9 cellular contexts compared by ENCODE assay signal in the genomic region with DNA sequence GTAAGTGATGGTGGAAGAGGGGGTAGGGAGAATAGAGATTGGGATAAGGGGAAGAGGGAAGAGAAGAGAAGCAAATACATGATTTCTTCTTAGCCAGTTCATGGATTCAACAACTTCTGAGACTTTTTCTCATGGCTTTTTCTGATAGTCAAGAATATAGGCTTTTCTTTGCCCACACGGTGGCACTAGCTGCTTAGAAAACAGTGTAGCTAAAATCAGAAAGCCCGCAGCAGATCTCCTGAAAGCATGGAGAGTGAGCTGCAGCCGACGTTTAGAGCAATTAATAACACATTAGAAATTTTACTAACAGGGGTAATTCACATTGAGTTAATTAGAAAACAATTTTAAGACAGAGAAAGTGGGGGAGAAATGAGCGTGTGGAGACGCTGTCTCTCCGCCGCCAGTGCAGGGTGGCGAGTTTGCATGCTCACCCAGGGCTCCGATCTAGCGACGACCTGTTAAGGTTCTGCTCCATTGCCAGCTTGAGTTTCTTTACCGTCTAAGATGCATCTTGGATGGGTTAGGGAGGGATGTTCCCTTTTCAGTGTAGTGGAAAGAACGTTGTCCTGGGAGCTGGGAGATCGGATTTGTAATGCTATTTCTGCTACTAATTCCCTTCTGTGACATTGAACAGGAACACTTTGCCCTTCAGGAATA. TPM values are rescaled to one million over a fixed set of nuclear protein-coding genes. Genes with fewer than 3 reads are reported as not detected.
A peak's percentile ranks its signal among the peaks of the same experiment; 100 is the strongest.
DNase-seq lines count a peak whose midpoint lies in the region; ATAC-seq, FAIRE-seq and TF ChIP-seq lines count a peak whose summit lies in the region.
"Had no signal": no experiment of that assay in that cellular context is flagged by ENCODE, and none has a peak within 500 bp of the region (broad histone marks: within the 10 kb centered on the region; RNA-seq: fewer than 3 reads in every experiment).

No MANE protein-coding gene starts in this region.

- peak overlapping the region; percentile 34 to 45 for H3K4me3 ChIP-seq in gastroesophageal sphincter

- DNase-seq in AG08395 (ENCODE audit: low spot score) (peak; percentile 60), GM12892 (ENCODE audit: insufficient read length) (no peak), NOMO-1 treated with dmso at 0.1 percent for 144 hours (lab: John Stamatoyannopoulos, UW; ENCODE audit: unreplicated experiment) (peak; percentile 52), occipital lobe (lab: John Stamatoyannopoulos, UW) (peak; percentile 16)
- DNase-seq in activated naive CD4-positive, alpha-beta T cell treated with anti-CD3 and anti-CD28 coated beads for 36 hours = peak; percentile 65

- TF ChIP-seq CTCF in gastroesophageal sphincter (IDR thresholded peaks at IDR 0.05) = peak; percentile 30 to 77 (median 64)

- no peak overlapping the region for H3K27ac Mint-ChIP-seq in activated naive CD4-positive, alpha-beta T cell treated with anti-CD3 and anti-CD28 coated beads for 36 hours

- 1 to 2% methylated on average over 14 to 15 of the region's 15 CpGs for WGBS in gastroesophageal sphincter (ENCODE audit: low coverage in 1 of 2), 2 donors

- ATAC-seq in HG03521 (IDR thresholded peaks at IDR 0.05; ENCODE audit: unreplicated experiment) (peak; percentile 52), gastroesophageal sphincter (peak; percentile 51), GM21381 (IDR thresholded peaks at IDR 0.05; ENCODE audit: unreplicated experiment) (no peak)

- no peaks in the 10 kb centered on the region for H3K36me3 Mint-ChIP-seq in activated naive CD4-positive, alpha-beta T cell treated with anti-CD3 and anti-CD28 coated beads for 36 hours (ENCODE audit: low read depth)

- peaks cover 2% of the 10 kb centered on the region for H3K4me1 Mint-ChIP-seq in activated naive CD4-positive, alpha-beta T cell treated with anti-CD3 and anti-CD28 coated beads for 36 hours (ENCODE audit: low read depth)

- H3K27me3 ChIP-seq in gastroesophageal sphincter = no peaks in the 10 kb centered on the region

- no peak for TF ChIP-seq EP300 in gastroesophageal sphincter (IDR thresholded peaks at IDR 0.05)

- H3K36me3 ChIP-seq in gastroesophageal sphincter = no peaks in the 10 kb centered on the region

- peak overlapping the region; percentile 47 for H3K4me3 Mint-ChIP-seq in activated naive CD4-positive, alpha-beta T cell treated with anti-CD3 and anti-CD28 coated beads for 36 hours

- H3K9me3 Mint-ChIP-seq in activated naive CD4-positive, alpha-beta T cell treated with anti-CD3 and anti-CD28 coated beads for 36 hours = no peaks in the 10 kb centered on the region

- H3K4me1 ChIP-seq in gastroesophageal sphincter = no peaks in the 10 kb centered on the region

- peak; percentile 84 for FAIRE-seq in GM12892 (lab: Jason Lieb, UNC)

- peaks cover 0 to 6% (median 0%) of the 10 kb centered on the region in 3 donors for H3K9me3 ChIP-seq in gastroesophageal sphincter

- H3K27me3 Mint-ChIP-seq in activated naive CD4-positive, alpha-beta T cell treated with anti-CD3 and anti-CD28 coated beads for 36 hours (ENCODE audit: low read depth) = peaks cover 24% of the 10 kb centered on the region

- H3K27ac ChIP-seq in gastroesophageal sphincter = no peak overlapping the region

- TF ChIP-seq POLR2A in GM12892 (IDR thresholded peaks at IDR 0.05; ENCODE audit: low read depth, low read length) (no peak), gastroesophageal sphincter (IDR thresholded peaks at IDR 0.05) (no peak)

- CTCF ChIA-PET in activated naive CD4-positive, alpha-beta T cell treated with anti-CD3 and anti-CD28 coated beads for 36 hours (lab: Charles Lee) = interaction anchor here (0.5 to 5.8 kb wide), 22 partner anchors 9 to 275 kb away, joined by 3 to 111 read pairs (median 4); no protein-coding TSS in a partner anchor

- intact Hi-C loops in activated naive CD4-positive, alpha-beta T cell treated with anti-CD3 and anti-CD28 coated beads for 36 hours (cut with micrococcal nuclease) = loop anchor here (1.0 kb wide), 4 partner anchors 58 to 272 kb away; no protein-coding TSS in a partner anchor

RNA-seq across cellular contexts. Expression of a gene that starts 3.3 kb away (rescaled TPM):
- polyA plus RNA-seq in GM12892 (2012; ENCODE audit: missing spikeins) = 0.06 TPM
- under 1 TPM; 0.14 to 0.30 TPM for total RNA-seq in activated naive CD4-positive, alpha-beta T cell treated with anti-CD3 and anti-CD28 coated beads for 36 hours
- total RNA-seq in gastroesophageal sphincter (under 1 TPM; 0.13 to 0.93 (median 0.86) TPM), occipital lobe (0.94 TPM)

RNA-seq across cellular contexts. Expression of a gene that starts 29.8 kb away (rescaled TPM):
- polyA plus RNA-seq in GM12892 (2012; ENCODE audit: missing spikeins) = 8.4 TPM
- 1 to 10 TPM; 4.2 to 5.0 TPM for total RNA-seq in activated naive CD4-positive, alpha-beta T cell treated with anti-CD3 and anti-CD28 coated beads for 36 hours
- 10 to 100 TPM; 24.8 to 44.5 (median 33.2) TPM for total RNA-seq in gastroesophageal sphincter
- 64.4 TPM for total RNA-seq in occipital lobe

RNA-seq across cellular contexts. Expression of a gene that starts 33.5 kb away (rescaled TPM):
- polyA plus RNA-seq in GM12892 (2012; ENCODE audit: missing spikeins) = not detected
- not detected for total RNA-seq in activated naive CD4-positive, alpha-beta T cell treated with anti-CD3 and anti-CD28 coated beads for 36 hours
- total RNA-seq in gastroesophageal sphincter (not detected), occipital lobe (not detected)
- total RNA-seq: temporal lobe had no signal

RNA-seq across cellular contexts. Expression of a gene that starts 54.4 kb away (rescaled TPM):
- polyA plus RNA-seq in GM12892 (2012; ENCODE audit: missing spikeins) = 4.2 TPM
- total RNA-seq in activated naive CD4-positive, alpha-beta T cell treated with anti-CD3 and anti-CD28 coated beads for 36 hours = 1 to 10 TPM; 8.3 to 8.7 TPM
- total RNA-seq in gastroesophageal sphincter (10 to 100 TPM; 13.5 to 17.0 (median 16.1) TPM), occipital lobe (16.5 TPM)

Comparison
In these comparisons a context has a peak if more than half of its experiments do, and no peak if none do; other contexts are left out.
1. RNA of a gene that starts 29.8 kb away (total RNA-seq): 64.4 TPM in occipital lobe (single experiment) and 24.8 to 44.5 TPM in gastroesophageal sphincter; 4.2 to 5.0 TPM in activated naive CD4-positive, alpha-beta T cell treated with anti-CD3 and anti-CD28 coated beads for 36 hours; every median in the first group is over 4 times any median in the second.